Comparison of ENCODE assay signal across 8 cellular contexts in the genomic region with DNA sequence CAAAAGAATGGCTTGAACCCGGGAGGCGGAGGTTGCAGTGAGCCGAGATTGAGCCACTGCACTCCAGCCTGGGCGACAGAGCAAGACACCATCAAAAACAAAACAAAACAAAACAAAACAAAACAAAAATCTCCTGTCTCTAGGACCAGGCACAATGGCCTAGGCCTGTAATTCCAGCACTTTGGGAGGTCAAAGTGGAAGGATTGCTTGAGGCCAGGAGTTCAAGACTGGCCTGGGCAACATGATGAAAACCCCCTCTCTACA. TPM values are rescaled to one million over a fixed set of nuclear protein-coding genes. Genes with fewer than 3 reads are reported as not detected.
"Had no signal": no experiment of that assay in that cellular context is flagged by ENCODE, and none has a peak within 500 bp of the region (broad histone marks: within the 10 kb centered on the region; RNA-seq: fewer than 3 reads in every experiment).

No MANE protein-coding gene starts in this region.

RNA-seq across cellular contexts. Expression of gene ZDHHC19, which starts 27.1 kb away (rescaled TPM):
- total RNA-seq: hepatocyte, left cardiac atrium, left ventricle myocardium inferior, osteoblast, stomach, urinary bladder had no signal

RNA-seq across cellular contexts. Expression of gene SLC51A, which starts 32.2 kb away (rescaled TPM):
- total RNA-seq: left ventricle myocardium inferior; naive thymus-derived CD4-positive, alpha-beta T cell; osteoblast; thoracic aorta; urinary bladder had no signal
